ENCODE assay signal across 23 cellular contexts in genomic region chr22:48858121-48858520, GRCh38.
"Had no signal": no experiment of that assay in that cellular context is flagged by ENCODE, and none has a peak within 500 bp of the region (broad histone marks: within the 10 kb centered on the region; RNA-seq: fewer than 3 reads in every experiment).

No MANE protein-coding gene starts in this region.

- H3K9me3 ChIP-seq: colonic mucosa, heart right ventricle, left ventricle myocardium inferior, lower lobe of right lung, psoas muscle, right lobe of liver, testis, transverse colon had no signal

- ATAC-seq: heart right ventricle; lower lobe of right lung; natural killer cell treated with Interleukin-12 subunit alpha and Interleukin-12 subunit beta and Interleukin-15 and Interleukin-18, amount 100 ng/mL, for 72 hours; psoas muscle; right lobe of liver; stimulated activated naive B cell treated with anti-CD40 and anti-IgM and Interleukin-4, amounts not matched to agents 10 μg/mL and 1 μg/mL and 100 μg/mL, for 72 hours; stimulated activated naive CD8-positive, alpha-beta T cell treated with anti-CD3 and anti-CD28 coated beads, Interleukin-15, amount 100 ng/mL, for 72 hours had no signal

- H3K4me1 ChIP-seq: colonic mucosa, heart right ventricle, left ventricle myocardium inferior, lower lobe of right lung, parathyroid adenoma, psoas muscle, right lobe of liver, testis, transverse colon had no signal

- H3K36me3 Mint-ChIP-seq: memory B cell; natural killer cell treated with Interleukin-12 subunit alpha and Interleukin-12 subunit beta and Interleukin-15 and Interleukin-18, amount 100 ng/mL, for 72 hours; stimulated activated naive B cell treated with anti-CD40 and anti-IgM and Interleukin-4, amounts not matched to agents 10 μg/mL and 1 μg/mL and 100 μg/mL, for 72 hours had no signal

- H3K4me3 Mint-ChIP-seq: endodermal cell; memory B cell; natural killer cell treated with Interleukin-12 subunit alpha and Interleukin-12 subunit beta and Interleukin-15 and Interleukin-18, amount 100 ng/mL, for 72 hours; stimulated activated naive B cell treated with anti-CD40 and anti-IgM and Interleukin-4, amounts not matched to agents 10 μg/mL and 1 μg/mL and 100 μg/mL, for 72 hours; stimulated activated naive CD8-positive, alpha-beta T cell treated with anti-CD3 and anti-CD28 coated beads, Interleukin-15, amount 100 ng/mL, for 72 hours had no signal

- H3K4me3 ChIP-seq: colonic mucosa, heart right ventricle, left ventricle myocardium inferior, lower lobe of right lung, psoas muscle, right lobe of liver, skin epidermis, testis, transverse colon had no signal

- H3K9me3 Mint-ChIP-seq: endodermal cell; natural killer cell treated with Interleukin-12 subunit alpha and Interleukin-12 subunit beta and Interleukin-15 and Interleukin-18, amount 100 ng/mL, for 72 hours; stimulated activated naive CD8-positive, alpha-beta T cell treated with anti-CD3 and anti-CD28 coated beads, Interleukin-15, amount 100 ng/mL, for 72 hours had no signal

- H3K36me3 ChIP-seq: colonic mucosa, heart right ventricle, left ventricle myocardium inferior, lower lobe of right lung, right lobe of liver, transverse colon had no signal

- DNase-seq: cerebellar nuclear complex; colonic mucosa; effector CD4-positive, alpha-beta T cell; endodermal cell; heart right ventricle; hypothalamus; left ventricle myocardium inferior; lower lobe of right lung; midbrain; occipital lobe; psoas muscle; retina; stimulated activated CD4-positive, alpha-beta T cell treated with anti-CD3 and anti-CD28 coated beads, Interleukin-2, amount 100 ng/mL, for 24 hours; stimulated activated CD4-positive, alpha-beta T cell treated with anti-CD3 and anti-CD28 coated beads, Interleukin-4, amount 100 ng/mL, for 4 hours; stimulated activated naive B cell treated with anti-CD40 and anti-IgM and Interleukin-4, amounts not matched to agents 10 μg/mL and 1 μg/mL and 100 μg/mL, for 72 hours; stimulated activated naive CD8-positive, alpha-beta T cell treated with anti-CD3 and anti-CD28 coated beads, Interleukin-15, amount 100 ng/mL, for 72 hours; testis; transverse colon had no signal

- H3K27ac ChIP-seq: colonic mucosa, heart right ventricle, left ventricle myocardium inferior, lower lobe of right lung, parathyroid adenoma, psoas muscle, right lobe of liver, skin epidermis, testis, transverse colon had no signal

- H3K27ac Mint-ChIP-seq: endodermal cell; memory B cell; natural killer cell treated with Interleukin-12 subunit alpha and Interleukin-12 subunit beta and Interleukin-15 and Interleukin-18, amount 100 ng/mL, for 72 hours; stimulated activated naive B cell treated with anti-CD40 and anti-IgM and Interleukin-4, amounts not matched to agents 10 μg/mL and 1 μg/mL and 100 μg/mL, for 72 hours; stimulated activated naive CD8-positive, alpha-beta T cell treated with anti-CD3 and anti-CD28 coated beads, Interleukin-15, amount 100 ng/mL, for 72 hours had no signal

- H3K27me3 ChIP-seq: colonic mucosa, right lobe of liver, testis, transverse colon had no signal

- H3K4me1 Mint-ChIP-seq: endodermal cell; memory B cell; stimulated activated naive CD8-positive, alpha-beta T cell treated with anti-CD3 and anti-CD28 coated beads, Interleukin-15, amount 100 ng/mL, for 72 hours had no signal
